ENCODE assay signal across 29 cellular contexts in the genomic region with DNA sequence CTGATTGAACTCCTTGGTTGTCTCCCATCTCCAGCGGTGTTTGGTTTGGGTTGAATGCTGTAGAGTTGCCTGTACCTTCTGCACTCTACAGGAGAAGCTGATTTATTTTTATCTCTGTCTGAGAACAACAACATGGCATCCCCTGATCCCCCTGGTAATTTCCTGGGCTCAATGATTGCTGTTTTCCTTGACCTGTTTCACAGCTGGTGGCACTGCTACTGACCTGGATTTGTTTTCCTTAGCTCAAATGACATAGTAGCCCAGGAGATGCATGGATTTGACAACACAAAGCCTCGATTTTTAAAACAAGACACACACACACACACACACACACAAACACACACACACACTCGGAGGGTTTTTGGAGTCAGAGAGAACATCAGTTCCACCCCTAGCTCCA.
"Had no signal": no experiment of that assay in that cellular context is flagged by ENCODE, and none has a peak within 500 bp of the region (broad histone marks: within the 10 kb centered on the region; RNA-seq: fewer than 3 reads in every experiment).

No MANE protein-coding gene starts in this region.

- ATAC-seq: activated CD8-positive, alpha-beta T cell treated with anti-CD3 and anti-CD28 coated beads for 36 hours; activated naive CD8-positive, alpha-beta T cell treated with anti-CD3 and anti-CD28 coated beads, Interleukin-2, amount 50 U/mL, for 24 hours had no signal

- H3K27me3 Mint-ChIP-seq: activated CD4-positive, alpha-beta T cell treated with anti-CD3 and anti-CD28 coated beads, Interleukin-2, amount 10 ng/mL, durations not matched to agents 24 days and 14 days; activated CD8-positive, alpha-beta T cell treated with anti-CD3 and anti-CD28 coated beads for 36 hours; activated naive CD8-positive, alpha-beta T cell; activated naive CD8-positive, alpha-beta T cell treated with anti-CD3 and anti-CD28 coated beads, Interleukin-2, amount 50 U/mL, for 24 hours; activated T-cell treated with anti-CD3 and anti-CD28 coated beads, Interleukin-2, amount 50 U/mL, for 24 hours; brain had no signal

- H3K4me1 Mint-ChIP-seq: activated CD4-positive, alpha-beta T cell treated with anti-CD3 and anti-CD28 coated beads, Interleukin-2, amount 10 ng/mL, durations not matched to agents 24 days and 14 days; activated naive CD8-positive, alpha-beta T cell treated with anti-CD3 and anti-CD28 coated beads, Interleukin-2, amount 50 U/mL, for 24 hours; brain had no signal

- DNase-seq: activated CD4-positive, alpha-beta T cell treated with anti-CD3 and anti-CD28 coated beads, Interleukin-2, amount 10 ng/mL, durations not matched to agents 24 days and 14 days; activated CD4-positive, alpha-beta T cell treated with anti-CD3 and anti-CD28 coated beads, Interleukin-2, amount 50 U/mL, for 4 hours; activated CD8-positive, alpha-beta T cell treated with anti-CD3 and anti-CD28 coated beads for 36 hours; activated gamma-delta T cell treated with Interleukin-2 at 50 U/mL for 16 hours; activated naive CD4-positive, alpha-beta T cell treated with anti-CD3 and anti-CD28 coated beads for 36 hours; activated naive CD8-positive, alpha-beta T cell treated with anti-CD3 and anti-CD28 coated beads, Interleukin-2, amount 50 U/mL, for 24 hours; activated T-cell treated with anti-CD3 and anti-CD28 coated beads, Interleukin-2, amount 50 U/mL, for 24 hours; anterior cingulate cortex; caudate nucleus; cerebellar nuclear complex; Kasumi-1; KG1; MG63; NCI-H1048; NCI-H1105 treated with DMSO at 0.1 percent for 48 hours; NCI-H1436; NCI-H1694; NCI-H1930; NCI-H510A; NCI-H526 treated with DMSO at 0.1 percent for 48 hours; NK-92 treated with Interleukin-12 subunit alpha and Interleukin-12 subunit beta, amount 100 ng/mL, for 24 hours; OCI-M1; Right ventricle myocardium superior; SW 1271; T1000; WERI-Rb-1 had no signal

- H3K27ac Mint-ChIP-seq: activated CD4-positive, alpha-beta T cell treated with anti-CD3 and anti-CD28 coated beads, Interleukin-2, amount 10 ng/mL, durations not matched to agents 24 days and 14 days; activated CD8-positive, alpha-beta T cell treated with anti-CD3 and anti-CD28 coated beads for 36 hours; activated naive CD4-positive, alpha-beta T cell treated with anti-CD3 and anti-CD28 coated beads for 36 hours; activated naive CD8-positive, alpha-beta T cell; activated naive CD8-positive, alpha-beta T cell treated with anti-CD3 and anti-CD28 coated beads, Interleukin-2, amount 50 U/mL, for 24 hours; activated T-cell treated with anti-CD3 and anti-CD28 coated beads, Interleukin-2, amount 50 U/mL, for 24 hours; activated T-helper 2 cell treated with anti-CD3 and anti-CD28 coated beads, Interferon-gamma antibody, Interleukin-2, Interleukin-4, amounts not matched to agents 10 μg/mL and 5 μg/mL and 100 μg/mL, durations not matched to agents 14 hours and 24 hours and 36 hours; brain had no signal

- H3K36me3 Mint-ChIP-seq: activated naive CD8-positive, alpha-beta T cell; brain had no signal

- H3K9me3 Mint-ChIP-seq: activated CD4-positive, alpha-beta T cell treated with anti-CD3 and anti-CD28 coated beads, Interleukin-2, amount 10 ng/mL, durations not matched to agents 24 days and 14 days had no signal

- H3K4me3 Mint-ChIP-seq: activated CD4-positive, alpha-beta T cell treated with anti-CD3 and anti-CD28 coated beads, Interleukin-2, amount 10 ng/mL, durations not matched to agents 24 days and 14 days; activated CD8-positive, alpha-beta T cell treated with anti-CD3 and anti-CD28 coated beads for 36 hours; activated naive CD4-positive, alpha-beta T cell treated with anti-CD3 and anti-CD28 coated beads for 36 hours; activated naive CD8-positive, alpha-beta T cell; activated naive CD8-positive, alpha-beta T cell treated with anti-CD3 and anti-CD28 coated beads, Interleukin-2, amount 50 U/mL, for 24 hours; activated T-cell treated with anti-CD3 and anti-CD28 coated beads, Interleukin-2, amount 50 U/mL, for 24 hours; brain had no signal
